ENCODE assay signal across 1 cellular context in genomic region chr7:112550468-112551060, GRCh38.
TF ChIP-seq lines count a peak whose summit lies in the region.

No MANE protein-coding gene starts in this region.

TF ChIP-seq in SK-N-SH treated with all-trans-retinoic acid at 6 μM for 48 hours, 23 proteins besides CTCF, POLR2A, EP300 and RAD21 (continued from another document):
- TF ChIP-seq, protein P1, sequence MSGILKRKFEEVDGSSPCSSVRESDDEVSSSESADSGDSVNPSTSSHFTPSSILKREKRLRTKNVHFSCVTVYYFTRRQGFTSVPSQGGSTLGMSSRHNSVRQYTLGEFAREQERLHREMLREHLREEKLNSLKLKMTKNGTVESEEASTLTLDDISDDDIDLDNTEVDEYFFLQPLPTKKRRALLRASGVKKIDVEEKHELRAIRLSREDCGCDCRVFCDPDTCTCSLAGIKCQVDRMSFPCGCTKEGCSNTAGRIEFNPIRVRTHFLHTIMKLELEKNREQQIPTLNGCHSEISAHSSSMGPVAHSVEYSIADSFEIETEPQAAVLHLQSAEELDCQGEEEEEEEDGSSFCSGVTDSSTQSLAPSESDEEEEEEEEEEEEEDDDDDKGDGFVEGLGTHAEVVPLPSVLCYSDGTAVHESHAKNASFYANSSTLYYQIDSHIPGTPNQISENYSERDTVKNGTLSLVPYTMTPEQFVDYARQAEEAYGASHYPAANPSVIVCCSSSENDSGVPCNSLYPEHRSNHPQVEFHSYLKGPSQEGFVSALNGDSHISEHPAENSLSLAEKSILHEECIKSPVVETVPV (CRISPR knock-in tag; IDR thresholded peaks at IDR 0.05): no peak
- no peak for TF ChIP-seq BACH2 (CRISPR knock-in tag; IDR thresholded peaks at IDR 0.05; ENCODE audit: borderline replicate concordance)
- no peak for TF ChIP-seq PATZ1 (CRISPR knock-in tag; IDR thresholded peaks at IDR 0.05; ENCODE audit: borderline replicate concordance)
- no peak for TF ChIP-seq TOX (CRISPR knock-in tag; IDR thresholded peaks at IDR 0.05; ENCODE audit: borderline replicate concordance)
